ENCODE assay signal across 1 cellular context in genomic region chr10:18402766-18403346, GRCh38.
TF ChIP-seq lines count a peak whose summit lies in the region.

No MANE protein-coding gene starts in this region.

TF ChIP-seq in IMR-90, 13 proteins besides CTCF, POLR2A, EP300 and RAD21:
- TF ChIP-seq MAFK (IDR thresholded peaks at IDR 0.05; ENCODE audit: low read depth, low read length), result 0 out of 2 replicates have a peak, but pooled peaks have one; percentile 3
- TF ChIP-seq SMC3 (IDR thresholded peaks at IDR 0.05; ENCODE audit: low read depth, low read length), result no peak
- TF ChIP-seq CEBPB (IDR thresholded peaks at IDR 0.05; ENCODE audit: low read depth, low read length), result peak; percentile 12; the same call in 1 of the 2 replicates
TF ChIP-seq in IMR-90: peak in this region for 2.
